In the genomic region with DNA sequence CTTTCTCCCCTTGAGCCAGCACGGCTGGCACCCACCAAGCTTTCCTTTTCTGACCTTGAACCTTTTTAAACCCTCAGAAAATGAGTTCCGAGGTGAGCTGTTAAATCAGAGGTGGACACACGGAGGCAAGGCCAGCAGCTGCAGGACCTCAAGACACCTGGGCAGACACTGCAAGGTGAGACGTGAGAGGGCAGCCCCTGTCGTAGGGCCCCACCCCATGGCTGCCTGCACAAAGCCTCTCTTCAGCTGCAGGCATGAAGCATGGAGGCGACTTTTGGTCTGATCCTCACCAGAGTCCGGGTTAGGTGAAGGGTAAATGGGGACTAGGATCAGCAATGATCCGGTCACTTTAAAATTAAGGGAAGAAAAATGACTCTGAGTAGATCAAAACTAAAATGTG, we compare ENCODE assay signal across 22 cellular contexts. TPM values are rescaled to one million over a fixed set of nuclear protein-coding genes. Genes with fewer than 3 reads are reported as not detected.
"Had no signal": no experiment of that assay in that cellular context is flagged by ENCODE, and none has a peak within 500 bp of the region (broad histone marks: within the 10 kb centered on the region; RNA-seq: fewer than 3 reads in every experiment).

No MANE protein-coding gene starts in this region.

- H3K4me3 Mint-ChIP-seq: activated naive CD8-positive, alpha-beta T cell treated with anti-CD3 and anti-CD28 coated beads for 36 hours; activated T-helper 17 cell treated with anti-CD3 and anti-CD28 coated beads, Interleukin-2, amount 50 U/mL, for 72 hours; stimulated activated effector memory CD8-positive, alpha-beta T cell treated with anti-CD3 and anti-CD28 coated beads, Interleukin-12 subunit alpha, Interleukin-12 subunit beta, amount 100 ng/mL, for 72 hours had no signal

- H3K27ac ChIP-seq: esophagus muscularis mucosa, left lung, neural progenitor cell, ovary, sigmoid colon, thoracic aorta, upper lobe of right lung had no signal

- H3K9me3 ChIP-seq: esophagus muscularis mucosa, ovary, sigmoid colon, thoracic aorta, upper lobe of right lung had no signal

- H3K27ac Mint-ChIP-seq: activated naive CD8-positive, alpha-beta T cell treated with anti-CD3 and anti-CD28 coated beads for 36 hours; activated T-helper 17 cell treated with anti-CD3 and anti-CD28 coated beads, Interleukin-2, amount 50 U/mL, for 72 hours; stimulated activated effector memory CD8-positive, alpha-beta T cell treated with anti-CD3 and anti-CD28 coated beads, Interleukin-12 subunit alpha, Interleukin-12 subunit beta, amount 100 ng/mL, for 72 hours had no signal

- H3K36me3 ChIP-seq: esophagus muscularis mucosa, left lung, neural progenitor cell, ovary, sigmoid colon, thoracic aorta, upper lobe of right lung had no signal

- H3K36me3 Mint-ChIP-seq: activated naive CD8-positive, alpha-beta T cell treated with anti-CD3 and anti-CD28 coated beads for 36 hours; stimulated activated effector memory CD8-positive, alpha-beta T cell treated with anti-CD3 and anti-CD28 coated beads, Interleukin-12 subunit alpha, Interleukin-12 subunit beta, amount 100 ng/mL, for 72 hours had no signal

- DNase-seq: activated CD4-positive, alpha-beta T cell treated with anti-CD3 and anti-CD28 coated beads, Interleukin-2, amount 50 U/mL, for 4 hours; activated naive CD4-positive, alpha-beta T cell; activated naive CD8-positive, alpha-beta T cell treated with anti-CD3 and anti-CD28 coated beads for 36 hours; activated T-cell treated with anti-CD3 and anti-CD28 coated beads, Interleukin-2, amount 50 U/mL, for 1 hour; effector memory CD4-positive, alpha-beta T cell; kidney; left lung; mammary epithelial cell; ovary; sigmoid colon; stimulated activated CD4-positive, alpha-beta T cell treated with anti-CD3 and anti-CD28 coated beads, Interleukin-4, amount 100 ng/mL, for 24 hours; upper lobe of right lung had no signal

- H3K4me3 ChIP-seq: esophagus muscularis mucosa, left lung, neural progenitor cell, ovary, sigmoid colon, thoracic aorta, upper lobe of right lung had no signal

- H3K4me1 ChIP-seq: esophagus muscularis mucosa, left lung, sigmoid colon, upper lobe of right lung had no signal

- ATAC-seq: activated T-helper 17 cell treated with anti-CD3 and anti-CD28 coated beads, Interleukin-2, amount 50 U/mL, for 72 hours; left lung; stimulated activated effector memory CD8-positive, alpha-beta T cell treated with anti-CD3 and anti-CD28 coated beads, Interleukin-12 subunit alpha, Interleukin-12 subunit beta, amount 100 ng/mL, for 72 hours; upper lobe of right lung had no signal

- H3K27me3 ChIP-seq: neural progenitor cell, ovary, upper lobe of right lung had no signal

- H3K9me3 Mint-ChIP-seq: activated T-helper 17 cell treated with anti-CD3 and anti-CD28 coated beads, Interleukin-2, amount 50 U/mL, for 72 hours; stimulated activated effector memory CD8-positive, alpha-beta T cell treated with anti-CD3 and anti-CD28 coated beads, Interleukin-12 subunit alpha, Interleukin-12 subunit beta, amount 100 ng/mL, for 72 hours had no signal

- H3K4me1 Mint-ChIP-seq: activated naive CD8-positive, alpha-beta T cell treated with anti-CD3 and anti-CD28 coated beads for 36 hours had no signal

RNA-seq across cellular contexts. Expression of gene MYT1, which starts 25.7 kb away (rescaled TPM):
- total RNA-seq: cardiac septum; dermis blood vessel endothelial cell; endothelial cell of umbilical vein; esophagus muscularis mucosa; kidney; left lung; mammary epithelial cell; myocyte; T-helper 2 cell treated with Interferon-gamma antibody and Interleukin-4, amounts not matched to agents 100 ng/mL and 5 ng/mL, for 36 hours; thoracic aorta had no signal
